Comparison of ENCODE assay signal across 8 cellular contexts in the genomic region with DNA sequence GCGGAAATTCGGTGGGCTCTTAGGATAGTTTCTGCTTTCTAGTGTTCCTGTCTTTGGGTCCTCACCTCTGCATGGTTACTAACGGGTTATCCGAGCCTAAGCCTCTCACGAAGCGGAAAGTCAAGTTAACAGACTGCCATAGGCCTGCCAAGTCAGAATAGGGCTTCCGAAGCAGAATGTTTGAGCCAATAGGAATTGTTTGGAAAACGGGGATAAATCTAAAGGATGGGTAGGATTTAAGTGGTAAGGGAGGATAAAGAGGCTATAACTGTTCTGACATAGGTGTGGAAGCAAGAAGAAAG. TPM values are rescaled to one million over a fixed set of nuclear protein-coding genes. Genes with fewer than 3 reads are reported as not detected.
DNase-seq lines count a peak whose midpoint lies in the region; ATAC-seq and TF ChIP-seq lines count a peak whose summit lies in the region.

No MANE protein-coding gene starts in this region.

- H3K27ac Mint-ChIP-seq in nephron progenitor cell, result peak overlapping the region; percentile 96

- H3K9me3 Mint-ChIP-seq in nephron progenitor cell, result no peaks in the 10 kb centered on the region

- H3K36me3 ChIP-seq in BJ (ENCODE audit: control insufficient read depth, insufficient read depth, low read length), result peaks cover 1% of the 10 kb centered on the region
- H3K36me3 ChIP-seq in MM.1S (replicated peaks; ENCODE audit: insufficient read depth, low read length), result no peaks in the 10 kb centered on the region
- peaks cover 5% of the 10 kb centered on the region for H3K36me3 ChIP-seq in effector memory CD4-positive, alpha-beta T cell (ENCODE audit: control insufficient read depth, insufficient read depth, low read length)

- CTCF ChIA-PET in BJ (lab: Yijun Ruan, JAX), result interaction anchor here (1.0 to 1.6 kb wide), 2 partner anchors 20 to 32 kb away, joined by 4 to 7 read pairs; no protein-coding TSS in a partner anchor

- H3K4me1 Mint-ChIP-seq in nephron progenitor cell, result peaks cover 22% of the 10 kb centered on the region

- H3K27me3 ChIP-seq in BJ (ENCODE audit: control insufficient read depth, insufficient read depth, low read length), result no peaks in the 10 kb centered on the region
- no peaks in the 10 kb centered on the region for H3K27me3 ChIP-seq in MM.1S (replicated peaks; ENCODE audit: insufficient read depth, low read length)
- no peaks in the 10 kb centered on the region for H3K27me3 ChIP-seq in effector memory CD4-positive, alpha-beta T cell (replicated peaks; ENCODE audit: control insufficient read depth, insufficient read depth, low read length, poor library complexity, severe bottlenecking)

- H2AFZ ChIP-seq in MM.1S (ENCODE audit: low read length), result peak overlapping the region; percentile 96

- peaks cover 13% of the 10 kb centered on the region for H3K79me2 ChIP-seq in MM.1S (ENCODE audit: low read length)

- H3K4me1 ChIP-seq in MM.1S (ENCODE audit: low read length), result peaks cover 7% of the 10 kb centered on the region; the same call in 1 of the 2 replicates
- H3K4me1 ChIP-seq in effector memory CD4-positive, alpha-beta T cell (ENCODE audit: control insufficient read depth, insufficient read depth, low read length, poor library complexity, severe bottlenecking), result peaks cover 9% of the 10 kb centered on the region

- POLR2A ChIA-PET in BJ (lab: Charles Lee), result interaction anchor here (0.6 to 1.2 kb wide), 3 partner anchors 31 to 673 kb away, joined by 3 to 6 read pairs (median 3); no protein-coding TSS in a partner anchor

- no peaks in the 10 kb centered on the region for H3K9me2 ChIP-seq in MM.1S (replicated peaks; ENCODE audit: insufficient read depth, low read length)

- H3K4me3 ChIP-seq in BJ (ENCODE audit: low read depth, low read length), result peak overlapping the region; percentile 68
- peak overlapping the region; percentile 96 for H3K4me3 ChIP-seq in MM.1S (ENCODE audit: low read length)
- H3K4me3 ChIP-seq in effector memory CD4-positive, alpha-beta T cell (ENCODE audit: insufficient read depth, low read depth, low read length, poor library complexity, severe bottlenecking), result peak overlapping the region; percentile 96

- no peaks in the 10 kb centered on the region for H3K27me3 Mint-ChIP-seq in nephron progenitor cell (ENCODE audit: low read depth, poor library complexity)

- no peaks in the 10 kb centered on the region for H4K20me1 ChIP-seq in MM.1S (ENCODE audit: insufficient read depth, low read length)

- no peak for ATAC-seq in HG02798 (IDR thresholded peaks at IDR 0.05; ENCODE audit: poor library complexity, unreplicated experiment)

- H3K4me3 Mint-ChIP-seq in nephron progenitor cell, result peak overlapping the region; percentile 98

- DNase-seq in BJ (ENCODE audit: low read depth) (no peak), MM.1S (no peak), nephron progenitor cell (no peak), GM19240 (ENCODE audit: insufficient read length, low spot score) (no peak), SKM-1 treated with dmso at 0.1 percent for 144 hours (lab: John Stamatoyannopoulos, UW; ENCODE audit: unreplicated experiment) (no peak), SK-N-DZ (ENCODE audit: low spot score) (no peak)
- DNase-seq in effector memory CD4-positive, alpha-beta T cell, result no peak

- peak overlapping the region; percentile 77 for H3K4me2 ChIP-seq in MM.1S (ENCODE audit: low read depth, low read length)

- no peak for TF ChIP-seq CTCF in BJ (IDR thresholded peaks at IDR 0.05; ENCODE audit: insufficient read depth, low read depth, low read length)
- TF ChIP-seq CTCF in MM.1S (IDR thresholded peaks at IDR 0.05; ENCODE audit: low read length), result no peak
- TF ChIP-seq CTCF in nephron progenitor cell (IDR thresholded peaks at IDR 0.05), result no peak

- H3K9me3 ChIP-seq in MM.1S (replicated peaks; ENCODE audit: insufficient read depth, low read length), result no peaks in the 10 kb centered on the region
- H3K9me3 ChIP-seq in effector memory CD4-positive, alpha-beta T cell (ENCODE audit: control insufficient read depth, low read length), result no peaks in the 10 kb centered on the region

- H3K36me3 Mint-ChIP-seq in nephron progenitor cell (ENCODE audit: low read depth), result peaks cover 5% of the 10 kb centered on the region

- H3K27ac ChIP-seq in MM.1S (ENCODE audit: low read length), result peak overlapping the region; percentile 91; the same call in 1 of the 2 replicates
- peak overlapping the region; percentile 87 for H3K27ac ChIP-seq in effector memory CD4-positive, alpha-beta T cell (ENCODE audit: insufficient read depth, low read length, poor library complexity, severe bottlenecking)

- H3K9ac ChIP-seq in MM.1S (ENCODE audit: low read length), result peak overlapping the region; percentile 87

- peaks cover 14% of the 10 kb centered on the region for H3F3A ChIP-seq in MM.1S (ENCODE audit: insufficient read depth, low read length)

RNA-seq across cellular contexts. Expression of a gene that starts 0.8 kb away (rescaled TPM):
- 29.0 and 35.5 TPM in 2 replicates for polyA plus RNA-seq in BJ (2011; rRNA removed)
- polyA minus RNA-seq in BJ (2011; rRNA and poly(A)+ RNA removed), result 9.8 and 12.1 TPM in 2 replicates
- polyA plus RNA-seq in SK-N-DZ (2014; cell fraction: cytosol; rRNA removed), result 10.6 and 11.1 TPM in 2 replicates
- polyA plus RNA-seq in SK-N-DZ (2014; cell fraction: nucleus; rRNA removed), result 10.3 and 11.4 TPM in 2 replicates

RNA-seq across cellular contexts. Expression of a gene that starts 53.3 kb away (rescaled TPM):
- 16.3 and 19.3 TPM in 2 replicates for polyA plus RNA-seq in BJ (2011; rRNA removed)
- 2.7 and 4.3 TPM in 2 replicates for polyA minus RNA-seq in BJ (2011; rRNA and poly(A)+ RNA removed)
- not detected in 2 replicates for polyA plus RNA-seq in SK-N-DZ (2014; cell fraction: cytosol; rRNA removed)
- not detected in 2 replicates for polyA plus RNA-seq in SK-N-DZ (2014; cell fraction: nucleus; rRNA removed)
